In genomic region chr18:49819768-49820662, GRCh38 we compare ENCODE assay signal across 9 cellular contexts. TPM values are rescaled to one million over a fixed set of nuclear protein-coding genes. Genes with fewer than 3 reads are reported as not detected.
DNase-seq lines count a peak whose midpoint lies in the region; ATAC-seq, FAIRE-seq and TF ChIP-seq lines count a peak whose summit lies in the region.
"Had no signal": no experiment of that assay in that cellular context is flagged by ENCODE, and none has a peak within 500 bp of the region (broad histone marks: within the 10 kb centered on the region; RNA-seq: fewer than 3 reads in every experiment).

No MANE protein-coding gene starts in this region.

- H4K20me1 ChIP-seq in MM.1S (ENCODE audit: insufficient read depth, low read length), result no peaks in the 10 kb centered on the region

- H3K4me1 ChIP-seq in MM.1S (ENCODE audit: low read length), result peaks cover 19% of the 10 kb centered on the region

- H3F3A ChIP-seq in MM.1S (ENCODE audit: insufficient read depth, low read length), result peaks cover 11% of the 10 kb centered on the region; the same call in 1 of the 2 replicates

- intact Hi-C loops in activated CD4-positive, alpha-beta T cell treated with anti-CD3 and anti-CD28 coated beads for 36 hours (cut with DNase I, micrococcal nuclease), result loop anchor here (10.0 kb wide), 3 partner anchors 445 to 655 kb away; partner anchors contain the start of genes CFAP53 (in 1 of the 2) and SKA1 (in 1 of the 2)
- intact Hi-C loops in activated T-helper 2 cell treated with anti-CD3 and anti-CD28 coated beads, Interferon-gamma antibody, Interleukin-2, Interleukin-4, amounts not matched to agents 10 μg/mL and 5 μg/mL and 100 μg/mL, durations not matched to agents 14 hours and 24 hours and 36 hours (cut with micrococcal nuclease), result loop anchor here (2.0 to 10.0 kb wide), 3 partner anchors 97 to 655 kb away; partner anchors contain the start of genes CXXC1 and MBD1

- H3K79me2 ChIP-seq in MM.1S (ENCODE audit: low read length), result no peaks in the 10 kb centered on the region

- no peak for TF ChIP-seq CTCF in MM.1S (IDR thresholded peaks at IDR 0.05; ENCODE audit: low read length)

- H3K9me3 ChIP-seq in MM.1S (replicated peaks; ENCODE audit: insufficient read depth, low read length), result no peaks in the 10 kb centered on the region

- H3K36me3 Mint-ChIP-seq in activated CD4-positive, alpha-beta T cell treated with anti-CD3 and anti-CD28 coated beads for 36 hours (ENCODE audit: low read depth), result peaks cover 8% of the 10 kb centered on the region
- peaks cover 56% of the 10 kb centered on the region for H3K36me3 Mint-ChIP-seq in activated T-helper 2 cell treated with anti-CD3 and anti-CD28 coated beads, Interferon-gamma antibody, Interleukin-2, Interleukin-4, amounts not matched to agents 10 μg/mL and 5 μg/mL and 100 μg/mL, durations not matched to agents 14 hours and 24 hours and 36 hours (ENCODE audit: low read depth)

- no peak for TF ChIP-seq POLR2A in H54 (IDR thresholded peaks at IDR 0.05; ENCODE audit: low read depth, low read length)

- FAIRE-seq in H54 (lab: Jason Lieb, UNC), result no peak

- no peak overlapping the region for H3K4me3 Mint-ChIP-seq in activated CD4-positive, alpha-beta T cell treated with anti-CD3 and anti-CD28 coated beads for 36 hours
- peak overlapping the region; percentile 55 for H3K4me3 Mint-ChIP-seq in activated T-helper 2 cell treated with anti-CD3 and anti-CD28 coated beads, Interferon-gamma antibody, Interleukin-2, Interleukin-4, amounts not matched to agents 10 μg/mL and 5 μg/mL and 100 μg/mL, durations not matched to agents 14 hours and 24 hours and 36 hours (ENCODE audit: low read depth)

- H3K27me3 ChIP-seq in MM.1S (replicated peaks; ENCODE audit: insufficient read depth, low read length), result no peaks in the 10 kb centered on the region

- H3K9me2 ChIP-seq in MM.1S (replicated peaks; ENCODE audit: insufficient read depth, low read length), result no peaks in the 10 kb centered on the region

- ATAC-seq in activated CD4-positive, alpha-beta T cell treated with anti-CD3 and anti-CD28 coated beads for 36 hours, result peak; percentile 80

- POLR2A ChIA-PET in activated CD4-positive, alpha-beta T cell treated with anti-CD3 and anti-CD28 coated beads for 36 hours (lab: Charles Lee), result no interaction called here

- H3K27ac ChIP-seq in MM.1S (ENCODE audit: low read length), result peak overlapping the region; percentile 17; the same call in 1 of the 2 replicates

- H3K9ac ChIP-seq in MM.1S (ENCODE audit: low read length), result no peak overlapping the region

- H3K27ac Mint-ChIP-seq in activated CD4-positive, alpha-beta T cell treated with anti-CD3 and anti-CD28 coated beads for 36 hours, result peak overlapping the region; percentile 79
- peak overlapping the region; percentile 87 for H3K27ac Mint-ChIP-seq in activated T-helper 2 cell treated with anti-CD3 and anti-CD28 coated beads, Interferon-gamma antibody, Interleukin-2, Interleukin-4, amounts not matched to agents 10 μg/mL and 5 μg/mL and 100 μg/mL, durations not matched to agents 14 hours and 24 hours and 36 hours

- peak overlapping the region; percentile 14; the same call in 1 of the 2 replicates for H3K4me2 ChIP-seq in MM.1S (ENCODE audit: low read depth, low read length)

- DNase-seq in activated CD4-positive, alpha-beta T cell treated with anti-CD3 and anti-CD28 coated beads for 36 hours, result peak; percentile 57
- no peak for DNase-seq in activated CD4-positive, alpha-beta T cell treated with anti-CD3 and anti-CD28 coated beads for 1 hour
- DNase-seq in MM.1S, result peak; percentile 72
- peak; percentile 47 for DNase-seq in activated T-helper 2 cell treated with anti-CD3 and anti-CD28 coated beads, Interferon-gamma antibody, Interleukin-2, Interleukin-4, amounts not matched to agents 10 μg/mL and 5 μg/mL and 100 μg/mL, durations not matched to agents 14 hours and 24 hours and 36 hours (ENCODE audit: low spot score)
- DNase-seq in stimulated activated naive CD4-positive, alpha-beta T cell (lab: John Stamatoyannopoulos, UW), result peak in 5 of 6 experiments; percentile 15 to 74 (median 66)
- DNase-seq in H54 (ENCODE audit: insufficient read length, low spot score), result no peak
- no peak for DNase-seq in NCI-H226
- no peak for DNase-seq in NCI-H1694 (lab: John Stamatoyannopoulos, UW)
- DNase-seq: ACHN had no signal

- H3K4me1 Mint-ChIP-seq in activated CD4-positive, alpha-beta T cell treated with anti-CD3 and anti-CD28 coated beads for 36 hours, result peaks cover 60% of the 10 kb centered on the region
- H3K4me1 Mint-ChIP-seq in activated T-helper 2 cell treated with anti-CD3 and anti-CD28 coated beads, Interferon-gamma antibody, Interleukin-2, Interleukin-4, amounts not matched to agents 10 μg/mL and 5 μg/mL and 100 μg/mL, durations not matched to agents 14 hours and 24 hours and 36 hours (ENCODE audit: low read depth), result peaks cover 64% of the 10 kb centered on the region

- no peak overlapping the region for H3K4me3 ChIP-seq in MM.1S (ENCODE audit: low read length)

- CTCF ChIA-PET in activated CD4-positive, alpha-beta T cell treated with anti-CD3 and anti-CD28 coated beads for 36 hours (lab: Charles Lee), result interaction anchor here (1.5 kb wide), 1 partner anchor 40 kb away, joined by 3 read pairs; no protein-coding TSS in a partner anchor

- no peaks in the 10 kb centered on the region for H3K27me3 Mint-ChIP-seq in activated CD4-positive, alpha-beta T cell treated with anti-CD3 and anti-CD28 coated beads for 36 hours
- no peaks in the 10 kb centered on the region for H3K27me3 Mint-ChIP-seq in activated T-helper 2 cell treated with anti-CD3 and anti-CD28 coated beads, Interferon-gamma antibody, Interleukin-2, Interleukin-4, amounts not matched to agents 10 μg/mL and 5 μg/mL and 100 μg/mL, durations not matched to agents 14 hours and 24 hours and 36 hours (ENCODE audit: low read depth)

- H3K9me3 Mint-ChIP-seq in activated CD4-positive, alpha-beta T cell treated with anti-CD3 and anti-CD28 coated beads for 36 hours (ENCODE audit: low read depth), result no peaks in the 10 kb centered on the region
- no peaks in the 10 kb centered on the region for H3K9me3 Mint-ChIP-seq in activated T-helper 2 cell treated with anti-CD3 and anti-CD28 coated beads, Interferon-gamma antibody, Interleukin-2, Interleukin-4, amounts not matched to agents 10 μg/mL and 5 μg/mL and 100 μg/mL, durations not matched to agents 14 hours and 24 hours and 36 hours

- no peaks in the 10 kb centered on the region for H3K36me3 ChIP-seq in MM.1S (replicated peaks; ENCODE audit: insufficient read depth, low read length)

- no peak overlapping the region for H2AFZ ChIP-seq in MM.1S (ENCODE audit: low read length)

RNA-seq across cellular contexts. Expression of gene ACAA2, which starts 6.7 kb away (rescaled TPM):
- total RNA-seq in activated CD4-positive, alpha-beta T cell treated with anti-CD3 and anti-CD28 coated beads for 36 hours, result 10 to 100 TPM; 63.4 to 75.2 TPM
- 82.9 and 85.7 TPM in 2 replicates for total RNA-seq in activated T-helper 2 cell treated with anti-CD3 and anti-CD28 coated beads, Interferon-gamma antibody, Interleukin-2, Interleukin-4, amounts not matched to agents 10 μg/mL and 5 μg/mL and 100 μg/mL, durations not matched to agents 14 hours and 24 hours and 36 hours

Comparison
In these comparisons a context has a peak if more than half of its experiments do, and no peak if none do; other contexts are left out.
1. DNase-seq: peak in activated CD4-positive, alpha-beta T cell treated with anti-CD3 and anti-CD28 coated beads for 36 hours (single experiment), MM.1S (single experiment), activated T-helper 2 cell treated with anti-CD3 and anti-CD28 coated beads, Interferon-gamma antibody, Interleukin-2, Interleukin-4, amounts not matched to agents 10 μg/mL and 5 μg/mL and 100 μg/mL, durations not matched to agents 14 hours and 24 hours and 36 hours (single experiment) and stimulated activated naive CD4-positive, alpha-beta T cell (5 of 6); none in activated CD4-positive, alpha-beta T cell treated with anti-CD3 and anti-CD28 coated beads for 1 hour (single experiment), H54 (single experiment), NCI-H226 (single experiment) and NCI-H1694 (single experiment).